Comparison of ENCODE assay signal across 11 cellular contexts in genomic region chr1:40824591-40825429, GRCh38. TPM values are rescaled to one million over a fixed set of nuclear protein-coding genes. Genes with fewer than 3 reads are reported as not detected.
DNase-seq lines count a peak whose midpoint lies in the region; ATAC-seq, FAIRE-seq and TF ChIP-seq lines count a peak whose summit lies in the region.
"Had no signal": no experiment of that assay in that cellular context is flagged by ENCODE, and none has a peak within 500 bp of the region (broad histone marks: within the 10 kb centered on the region; RNA-seq: fewer than 3 reads in every experiment).

No MANE protein-coding gene starts in this region.

- intact Hi-C loops in left ventricle myocardium superior (cut with micrococcal nuclease) (no loop called here), right cardiac atrium (cut with DNase I) (no loop called here), mammary epithelial cell (cut with micrococcal nuclease) (no loop called here)

- no peak overlapping the region for H3K4me3 ChIP-seq in right cardiac atrium (ENCODE audit: low read length)
- no peak overlapping the region for H3K4me3 ChIP-seq in astrocyte of the spinal cord (ENCODE audit: low read depth, low read length)
- H3K4me3 ChIP-seq in mammary epithelial cell (replicated peaks in 1 of 3; ENCODE audit: insufficient read depth in 1 of 3, low read depth in 2 of 3, low read length in 3 of 3), result no peak overlapping the region

- 71% methylated on average over 18 of the region's 18 CpGs for WGBS in right cardiac atrium
- WGBS in mammary epithelial cell (ENCODE audit: low coverage, missing lambda C conversion rate), result 62% methylated on average over 18 of the region's 18 CpGs

- no peak overlapping the region for H3K4me3 Mint-ChIP-seq in activated naive CD4-positive, alpha-beta T cell treated with anti-CD3 and anti-CD28 coated beads, Interleukin-2, amount 10 ng/mL, durations not matched to agents 7 days and 5 days
- H3K4me3 Mint-ChIP-seq: activated CD4-positive, alpha-beta memory T cell treated with anti-CD3 and anti-CD28 coated beads, Interleukin-2, amount 10 ng/mL, durations not matched to agents 7 days and 5 days had no signal

- H3K27me3 ChIP-seq in right cardiac atrium (ENCODE audit: control insufficient read depth, insufficient read depth) (no peaks in the 10 kb centered on the region), mammary epithelial cell (ENCODE audit: insufficient read depth, low read length) (no peaks in the 10 kb centered on the region)

- no peaks in the 10 kb centered on the region for H4K20me1 ChIP-seq in mammary epithelial cell (ENCODE audit: insufficient read depth, low read length)

- H3K9me3 Mint-ChIP-seq in activated naive CD4-positive, alpha-beta T cell treated with anti-CD3 and anti-CD28 coated beads, Interleukin-2, amount 10 ng/mL, durations not matched to agents 7 days and 5 days, result no peaks in the 10 kb centered on the region
- H3K9me3 Mint-ChIP-seq: activated CD4-positive, alpha-beta memory T cell treated with anti-CD3 and anti-CD28 coated beads, Interleukin-2, amount 10 ng/mL, durations not matched to agents 7 days and 5 days had no signal

- no peak for ATAC-seq in left ventricle myocardium superior
- ATAC-seq in right cardiac atrium, result no peak

- no peaks in the 10 kb centered on the region for H3K9me3 ChIP-seq in right cardiac atrium (ENCODE audit: control insufficient read depth, low read length)
- no peaks in the 10 kb centered on the region for H3K9me3 ChIP-seq in mammary epithelial cell (replicated peaks; ENCODE audit: insufficient read depth, low read length)

- CTCF ChIA-PET in mammary epithelial cell (lab: Charles Lee; ENCODE audit: low non-redundant PET), result no interaction called here
- CTCF ChIA-PET in activated naive CD4-positive, alpha-beta T cell treated with anti-CD3 and anti-CD28 coated beads, Interleukin-2, amount 10 ng/mL, durations not matched to agents 7 days and 5 days (lab: Charles Lee), result interaction anchor here (1.8 kb wide), 1 partner anchor 51 kb away, joined by 6 read pairs; no protein-coding TSS in a partner anchor

- peak; percentile 9 for FAIRE-seq in urothelium cell line (lab: Jason Lieb, UNC)

- TF ChIP-seq CTCF in astrocyte of the spinal cord (IDR thresholded peaks at IDR 0.05; ENCODE audit: low read depth, low read length), result no peak
- TF ChIP-seq CTCF in mammary epithelial cell (conservative IDR thresholded peaks at IDR 0.05 in 1 of 2, IDR thresholded peaks at IDR 0.05 in 1 of 2; ENCODE audit: extremely low read depth in 1 of 2, insufficient read depth in 1 of 2, low read depth in 1 of 2, low read length in 2 of 2), result no peak

- no peaks in the 10 kb centered on the region for H3K36me3 Mint-ChIP-seq in activated naive CD4-positive, alpha-beta T cell treated with anti-CD3 and anti-CD28 coated beads, Interleukin-2, amount 10 ng/mL, durations not matched to agents 7 days and 5 days

- DNase-seq in left ventricle myocardium superior (peak; percentile 2), right cardiac atrium (no peak), astrocyte of the spinal cord (ENCODE audit: low read depth, low spot score) (peak; percentile 70), islet precursor cell (peak; percentile 71), urothelium cell line (ENCODE audit: low spot score) (no peak), NCI-H345 (lab: John Stamatoyannopoulos, UW) (no peak), mammary epithelial cell (no peak)
- no peak for DNase-seq in activated naive CD4-positive, alpha-beta T cell treated with anti-CD3 and anti-CD28 coated beads, Interleukin-2, amount 10 ng/mL, durations not matched to agents 7 days and 5 days
- DNase-seq: activated CD4-positive, alpha-beta memory T cell treated with anti-CD3 and anti-CD28 coated beads, Interleukin-2, amount 10 ng/mL, durations not matched to agents 7 days and 5 days; cerebellar nuclear complex had no signal

- peaks cover 23% of the 10 kb centered on the region for H3K27me3 Mint-ChIP-seq in activated naive CD4-positive, alpha-beta T cell treated with anti-CD3 and anti-CD28 coated beads, Interleukin-2, amount 10 ng/mL, durations not matched to agents 7 days and 5 days
- H3K27me3 Mint-ChIP-seq: activated CD4-positive, alpha-beta memory T cell treated with anti-CD3 and anti-CD28 coated beads, Interleukin-2, amount 10 ng/mL, durations not matched to agents 7 days and 5 days had no signal

- H3K4me1 Mint-ChIP-seq in activated naive CD4-positive, alpha-beta T cell treated with anti-CD3 and anti-CD28 coated beads, Interleukin-2, amount 10 ng/mL, durations not matched to agents 7 days and 5 days, result peaks cover 26% of the 10 kb centered on the region

- no peaks in the 10 kb centered on the region for H3K36me3 ChIP-seq in mammary epithelial cell (ENCODE audit: insufficient read depth, low read length)

- H3K27ac Mint-ChIP-seq in activated naive CD4-positive, alpha-beta T cell treated with anti-CD3 and anti-CD28 coated beads, Interleukin-2, amount 10 ng/mL, durations not matched to agents 7 days and 5 days, result no peak overlapping the region
- H3K27ac Mint-ChIP-seq: activated CD4-positive, alpha-beta memory T cell treated with anti-CD3 and anti-CD28 coated beads, Interleukin-2, amount 10 ng/mL, durations not matched to agents 7 days and 5 days had no signal

- H3K4me2 ChIP-seq in mammary epithelial cell (ENCODE audit: insufficient read depth, low read depth, low read length), result no peak overlapping the region

- H2AFZ ChIP-seq in mammary epithelial cell (ENCODE audit: low read depth, low read length), result no peak overlapping the region

- no peaks in the 10 kb centered on the region for H3K79me2 ChIP-seq in mammary epithelial cell (ENCODE audit: insufficient read depth, low read length)

- H3K27ac ChIP-seq in right cardiac atrium (ENCODE audit: low read length), result no peak overlapping the region
- H3K27ac ChIP-seq in mammary epithelial cell (ENCODE audit: insufficient read depth, low read depth, low read length), result no peak overlapping the region
- H3K27ac ChIP-seq: C4-2B had no signal

- no peak overlapping the region for H3K9ac ChIP-seq in mammary epithelial cell (ENCODE audit: insufficient read depth, low read length)

- dilution Hi-C loops in mammary epithelial cell (cut with HindIII; ENCODE audit: low sequenced_read_pairs), result loop anchor here (5.0 kb wide), 2 partner anchors 43 to 253 kb away; partner anchors contain the start of gene KCNQ4

- in situ Hi-C loops in astrocyte of the spinal cord (cut with HindIII; ENCODE audit: low sequenced_read_pairs), result no loop called here
- in situ Hi-C loops in mammary epithelial cell (cut with MboI; ENCODE audit: low sequenced_read_pairs in 2 of 2), result no loop called here

- no TSS peak for BruUV-seq in mammary epithelial cell (replicated peaks; lab: Mats Ljungman, UMichigan)

- H3K4me1 ChIP-seq in right cardiac atrium (ENCODE audit: control insufficient read depth, insufficient read depth, low read length), result no peaks in the 10 kb centered on the region
- no peaks in the 10 kb centered on the region for H3K4me1 ChIP-seq in mammary epithelial cell (ENCODE audit: insufficient read depth, low read length)

RNA-seq across cellular contexts. Expression of gene CITED4, which starts 37.4 kb away (rescaled TPM):
- total RNA-seq in left ventricle myocardium superior, result 45.4 TPM
- total RNA-seq in right cardiac atrium, result 10 to 100 TPM; 19.9 to 44.5 (median 38.2) TPM
- 13.7 TPM for polyA plus RNA-seq in right cardiac atrium
- 100 to 1,000 TPM in 1 of 2 donors, 10 to 100 TPM in 1; 54.8 to 140 TPM for total RNA-seq in mammary epithelial cell
- polyA plus RNA-seq in mammary epithelial cell, result 27.5 TPM
- 24.0 TPM for polyA minus RNA-seq in mammary epithelial cell

RNA-seq across cellular contexts. Expression of gene KCNQ4, which starts 41.2 kb away (rescaled TPM):
- total RNA-seq in left ventricle myocardium superior, result 1.9 TPM
- total RNA-seq in right cardiac atrium, result 1 to 10 TPM in 2 of 4 donors, under 1 TPM in 2; 0.71 to 1.8 (median 1.00) TPM
- 0.88 TPM for polyA plus RNA-seq in right cardiac atrium
- total RNA-seq in mammary epithelial cell, result not detected
- polyA plus RNA-seq in mammary epithelial cell, result 0.02 TPM
- not detected for polyA minus RNA-seq in mammary epithelial cell

Comparison
In these comparisons a context has a peak if more than half of its experiments do, and no peak if none do; other contexts are left out.
1. DNase-seq: peak in left ventricle myocardium superior (single experiment), astrocyte of the spinal cord (single experiment) and islet precursor cell (single experiment); none in right cardiac atrium (0 of 3), urothelium cell line (single experiment), NCI-H345 (single experiment), mammary epithelial cell (single experiment) and activated naive CD4-positive, alpha-beta T cell treated with anti-CD3 and anti-CD28 coated beads, Interleukin-2, amount 10 ng/mL, durations not matched to agents 7 days and 5 days (single experiment).